ENCODE assay signal across 9 cellular contexts in genomic region chr11:13216019-13217006, GRCh38.
A peak's percentile ranks its signal among the peaks of the same experiment; 100 is the strongest.
DNase-seq lines count a peak whose midpoint lies in the region; ATAC-seq and TF ChIP-seq lines count a peak whose summit lies in the region.
"Had no signal": no experiment of that assay in that cellular context is flagged by ENCODE, and none has a peak within 500 bp of the region (broad histone marks: within the 10 kb centered on the region; RNA-seq: fewer than 3 reads in every experiment).

No MANE protein-coding gene starts in this region.

- H3K4me1 ChIP-seq in foreskin keratinocyte, result peaks cover 29% of the 10 kb centered on the region

- DNase-seq in activated T-cell treated with anti-CD3 and anti-CD28 coated beads for 48 hours (ENCODE audit: low read depth), result peak; percentile 63
- DNase-seq in activated T-cell treated with anti-CD3 and anti-CD28 coated beads for 4 hours, result no peak
- peak; percentile 56 for DNase-seq in SK-MEL-5 (ENCODE audit: low read depth, low spot score)
- peak; percentile 95 to 97 for DNase-seq in foreskin keratinocyte
- no peak for DNase-seq in stimulated activated naive B cell treated with anti-CD40 and anti-IgM and Interleukin-4, amounts not matched to agents 10 μg/mL and 1 μg/mL and 100 μg/mL, for 72 hours
- no peak for DNase-seq in GM13976 (ENCODE audit: low spot score)
- DNase-seq in NCI-H146 (lab: John Stamatoyannopoulos, UW), result no peak
- DNase-seq in hippocampal formation (lab: John Stamatoyannopoulos, UW), result no peak

- in situ Hi-C loops in SK-MEL-5 (cut with HindIII; ENCODE audit: low pct_unique_long_range_greater_than_20kb, low sequenced_read_pairs), result no loop called here
- in situ Hi-C loops in GM13976 (cut with MboI; ENCODE audit: low sequenced_read_pairs, unreplicated experiment), result loop anchor here (10.0 kb wide), 1 partner anchor 118 kb away; no protein-coding TSS in a partner anchor

- H3K4me3 Mint-ChIP-seq in stimulated activated naive B cell treated with anti-CD40 and anti-IgM and Interleukin-4, amounts not matched to agents 10 μg/mL and 1 μg/mL and 100 μg/mL, for 72 hours, result no peak overlapping the region

- TF ChIP-seq CTCF in foreskin keratinocyte (conservative IDR thresholded peaks at IDR 0.05) (no peak), GM13976 (IDR thresholded peaks at IDR 0.05; ENCODE audit: borderline replicate concordance, control extremely low read depth, extremely low read depth, insufficient read depth, missing control alignments) (no peak)

- H3K27ac Mint-ChIP-seq in stimulated activated naive B cell treated with anti-CD40 and anti-IgM and Interleukin-4, amounts not matched to agents 10 μg/mL and 1 μg/mL and 100 μg/mL, for 72 hours, result no peak overlapping the region

- H3K9me3 Mint-ChIP-seq in stimulated activated naive B cell treated with anti-CD40 and anti-IgM and Interleukin-4, amounts not matched to agents 10 μg/mL and 1 μg/mL and 100 μg/mL, for 72 hours, result peaks cover 0 to 3% of the 10 kb centered on the region in 2 donors

- peak; percentile 98 for ATAC-seq in foreskin keratinocyte
- ATAC-seq in stimulated activated naive B cell treated with anti-CD40 and anti-IgM and Interleukin-4, amounts not matched to agents 10 μg/mL and 1 μg/mL and 100 μg/mL, for 72 hours (replicated peaks), result peak; percentile 14 to 22

- no peaks in the 10 kb centered on the region for H3K36me3 Mint-ChIP-seq in stimulated activated naive B cell treated with anti-CD40 and anti-IgM and Interleukin-4, amounts not matched to agents 10 μg/mL and 1 μg/mL and 100 μg/mL, for 72 hours

- no peaks in the 10 kb centered on the region for H3K4me1 Mint-ChIP-seq in stimulated activated naive B cell treated with anti-CD40 and anti-IgM and Interleukin-4, amounts not matched to agents 10 μg/mL and 1 μg/mL and 100 μg/mL, for 72 hours

- peaks cover 0 to 4% of the 10 kb centered on the region in 2 donors for H3K27me3 Mint-ChIP-seq in stimulated activated naive B cell treated with anti-CD40 and anti-IgM and Interleukin-4, amounts not matched to agents 10 μg/mL and 1 μg/mL and 100 μg/mL, for 72 hours

- no peaks in the 10 kb centered on the region for H3K27me3 ChIP-seq in foreskin keratinocyte

- H3K27ac ChIP-seq in foreskin keratinocyte, result peak overlapping the region; percentile 92
- H3K27ac ChIP-seq: VCaP had no signal

Comparison
In these comparisons a context has a peak if more than half of its experiments do, and no peak if none do; other contexts are left out.
1. DNase-seq: peak in activated T-cell treated with anti-CD3 and anti-CD28 coated beads for 48 hours (single experiment), SK-MEL-5 (single experiment) and foreskin keratinocyte (2 of 2); none in activated T-cell treated with anti-CD3 and anti-CD28 coated beads for 4 hours (single experiment), stimulated activated naive B cell treated with anti-CD40 and anti-IgM and Interleukin-4, amounts not matched to agents 10 μg/mL and 1 μg/mL and 100 μg/mL, for 72 hours (single experiment), GM13976 (single experiment), NCI-H146 (single experiment) and hippocampal formation (0 of 2).